8 cellular contexts compared by ENCODE assay signal in the genomic region with DNA sequence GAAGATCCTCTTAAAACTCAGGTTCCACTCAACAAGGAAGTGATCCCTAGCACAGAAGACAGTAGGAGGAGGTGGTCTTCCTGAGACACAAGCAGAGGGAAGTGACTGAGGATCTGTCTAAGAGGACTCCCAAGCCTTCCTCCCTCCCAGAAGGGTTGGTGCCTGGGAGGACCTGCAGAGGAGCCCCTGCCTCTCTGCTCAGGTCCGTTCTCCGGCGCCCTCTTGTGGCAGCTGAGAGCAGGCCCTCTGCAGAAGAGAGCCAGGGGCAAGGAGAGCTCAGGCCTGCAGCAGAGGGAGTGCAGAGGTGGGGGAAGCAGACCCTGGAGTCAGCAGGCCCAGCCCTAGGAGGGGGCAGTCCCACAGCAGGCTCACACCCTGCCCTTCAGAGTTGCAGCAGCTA.
DNase-seq lines count a peak whose midpoint lies in the region; ATAC-seq, FAIRE-seq and TF ChIP-seq lines count a peak whose summit lies in the region.
"Not testable (repeated sequence)": the region's sequence is repeated elsewhere in the genome, so short reads cannot be mapped to it uniquely, and the experiment has no call there.

No MANE protein-coding gene starts in this region.

- not testable (repeated sequence) for DNase-seq in AG09319 (ENCODE audit: extremely low read depth, low read depth); LNCaP clone FGC (ENCODE audit: low read depth); kidney
- DNase-seq in SK-N-DZ (ENCODE audit: low spot score) (peak; percentile 42), activated T-cell treated with anti-CD3 and anti-CD28 coated beads for 48 hours (ENCODE audit: low read depth) (peak; percentile 65), colonic mucosa (peak; percentile 54)
- peak; percentile 73 for DNase-seq in stimulated activated CD4-positive, alpha-beta T cell treated with anti-CD3 and anti-CD28 coated beads, Interleukin-1b, Interleukin-23, amount 100 ng/mL, for 48 hours

- not testable (repeated sequence) for H3K4me1 ChIP-seq in colonic mucosa; kidney (ENCODE audit: control insufficient read depth in 1 of 2, insufficient read depth in 1 of 2, low read depth in 1 of 2, low read length in 2 of 2)

- not testable (repeated sequence) for H3K9ac ChIP-seq in colonic mucosa (ENCODE audit: low read depth in 2 of 2, low read length in 2 of 2); kidney (ENCODE audit: low read length in 2 of 2)

- H3K9me3 ChIP-seq in colonic mucosa; kidney (ENCODE audit: control insufficient read depth in 1 of 2, low read length in 2 of 2): not testable (repeated sequence)

- H3K27ac ChIP-seq in colonic mucosa; kidney (ENCODE audit: low read depth in 2 of 2, low read length in 2 of 2): not testable (repeated sequence)

- intact Hi-C loops in colonic mucosa (cut with DNase I); kidney (cut with DNase I): not testable (repeated sequence)

- not testable (repeated sequence) for FAIRE-seq in kidney (lab: Jason Lieb, UNC)

- H3K36me3 ChIP-seq in colonic mucosa; kidney (ENCODE audit: control insufficient read depth in 1 of 2, insufficient read depth in 2 of 2, low read length in 2 of 2): not testable (repeated sequence)

- not testable (repeated sequence) for H3K27me3 ChIP-seq in colonic mucosa

- TF ChIP-seq CTCF in AG09319 (IDR thresholded peaks at IDR 0.05; ENCODE audit: low read depth, low read length) (peak; percentile 46), LNCaP clone FGC (IDR thresholded peaks at IDR 0.05; ENCODE audit: control insufficient read depth, extremely low read depth, insufficient read depth) (peak; percentile 42), colonic mucosa (IDR thresholded peaks at IDR 0.05) (peak; percentile 54), kidney (IDR thresholded peaks at IDR 0.05; ENCODE audit: borderline replicate concordance, extremely low read depth, insufficient read depth) (peak; percentile 34)

- ATAC-seq in GM18511 (IDR thresholded peaks at IDR 0.05; ENCODE audit: unreplicated experiment) = peak; percentile 37

- not testable (repeated sequence) for H3K4me3 ChIP-seq in LNCaP clone FGC (ENCODE audit: low read depth, low read length); colonic mucosa; kidney (ENCODE audit: low read length in 2 of 2)
